8 cellular contexts compared by ENCODE assay signal in genomic region chr1:165369255-165369848, GRCh38. TPM values are rescaled to one million over a fixed set of nuclear protein-coding genes. Genes with fewer than 3 reads are reported as not detected.
DNase-seq lines count a peak whose midpoint lies in the region; ATAC-seq and TF ChIP-seq lines count a peak whose summit lies in the region.

No MANE protein-coding gene starts in this region.

- POLR2A ChIA-PET in RWPE1 (lab: Yijun Ruan, JAX; ENCODE audit: low non-redundant PET): no interaction called here

- no peak overlapping the region for H3K4me3 Mint-ChIP-seq in activated naive CD8-positive, alpha-beta T cell treated with anti-CD3 and anti-CD28 coated beads, Interleukin-2, amount 50 U/mL, for 24 hours

- no peak for TF ChIP-seq POLR2A in spleen (IDR thresholded peaks at IDR 0.05)

- peaks cover 62% of the 10 kb centered on the region for H3K4me1 ChIP-seq in BLaER1
- H3K4me1 ChIP-seq in right atrium auricular region: peaks cover 0 to 11% of the 10 kb centered on the region in 2 donors
- H3K4me1 ChIP-seq in spleen: peaks cover 0 to 24% (median 13%) of the 10 kb centered on the region in 6 donors

- no peak overlapping the region for H3K9ac ChIP-seq in BLaER1

- intact Hi-C loops in spleen (cut with DNase I; ENCODE audit: low total_unique reads): no loop called here

- H3K4me1 Mint-ChIP-seq in activated naive CD8-positive, alpha-beta T cell treated with anti-CD3 and anti-CD28 coated beads, Interleukin-2, amount 50 U/mL, for 24 hours: no peaks in the 10 kb centered on the region

- peak overlapping the region; percentile 91 for H3K4me2 ChIP-seq in BLaER1

- H3K36me3 ChIP-seq in BLaER1 (no peaks in the 10 kb centered on the region), right atrium auricular region (no peaks in the 10 kb centered on the region), spleen (no peaks in the 10 kb centered on the region)

- H3K27ac ChIP-seq in BLaER1 (no peak overlapping the region), RWPE1 (no peak overlapping the region), right atrium auricular region (no peak overlapping the region), spleen (no peak overlapping the region)

- ATAC-seq in GM18519 (IDR thresholded peaks at IDR 0.05; ENCODE audit: low FRiP score, unreplicated experiment) (peak; percentile 59), HG03520 (IDR thresholded peaks at IDR 0.05; ENCODE audit: unreplicated experiment) (peak; percentile 66)
- ATAC-seq in activated naive CD8-positive, alpha-beta T cell treated with anti-CD3 and anti-CD28 coated beads, Interleukin-2, amount 50 U/mL, for 24 hours: no peak

- no peaks in the 10 kb centered on the region for H4K20me1 ChIP-seq in BLaER1

- no peaks in the 10 kb centered on the region for H3K9me3 Mint-ChIP-seq in activated naive CD8-positive, alpha-beta T cell treated with anti-CD3 and anti-CD28 coated beads, Interleukin-2, amount 50 U/mL, for 24 hours

- no peaks in the 10 kb centered on the region for H3K27me3 ChIP-seq in BLaER1
- no peaks in the 10 kb centered on the region for H3K27me3 ChIP-seq in right atrium auricular region
- peaks cover 0 to 89% (median 12%) of the 10 kb centered on the region in 7 donors for H3K27me3 ChIP-seq in spleen (replicated peaks in 1 of 7)

- H3K27ac Mint-ChIP-seq in activated naive CD8-positive, alpha-beta T cell treated with anti-CD3 and anti-CD28 coated beads, Interleukin-2, amount 50 U/mL, for 24 hours: no peak overlapping the region

- DNase-seq in RWPE1 (ENCODE audit: low spot score): peak; percentile 46
- peak; percentile 67 for DNase-seq in activated naive CD8-positive, alpha-beta T cell treated with anti-CD3 and anti-CD28 coated beads, Interleukin-2, amount 50 U/mL, for 24 hours
- DNase-seq in right atrium auricular region (ENCODE audit: low spot score): no peak
- DNase-seq in spleen: peak; percentile 81
- DNase-seq in NCI-H2171 (lab: John Stamatoyannopoulos, UW): no peak

- H3K27me3 Mint-ChIP-seq in activated naive CD8-positive, alpha-beta T cell treated with anti-CD3 and anti-CD28 coated beads, Interleukin-2, amount 50 U/mL, for 24 hours: peaks cover 79% of the 10 kb centered on the region

- no peaks in the 10 kb centered on the region for H3K36me3 Mint-ChIP-seq in activated naive CD8-positive, alpha-beta T cell treated with anti-CD3 and anti-CD28 coated beads, Interleukin-2, amount 50 U/mL, for 24 hours (ENCODE audit: low read depth)

- WGBS in spleen, 5 donors: 16 to 20% (median 19%) methylated on average over 9 of the region's 9 CpGs

- H3K9me3 ChIP-seq in BLaER1 (no peaks in the 10 kb centered on the region), right atrium auricular region (no peaks in the 10 kb centered on the region), spleen (no peaks in the 10 kb centered on the region)

- CTCF ChIA-PET in RWPE1 (lab: Yijun Ruan, JAX): interaction anchor here (0.6 to 1.9 kb wide), 14 partner anchors 14 to 1266 kb away, joined by 3 to 7 read pairs (median 3); no protein-coding TSS in a partner anchor

- no peak overlapping the region for H3K4me3 ChIP-seq in BLaER1
- H3K4me3 ChIP-seq in right atrium auricular region: no peak overlapping the region
- no peak overlapping the region for H3K4me3 ChIP-seq in spleen

- peak; percentile 84 for TF ChIP-seq CTCF in RWPE1 (conservative IDR thresholded peaks at IDR 0.05; ENCODE audit: low read depth)
- TF ChIP-seq CTCF in right atrium auricular region (IDR thresholded peaks at IDR 0.05): peak; percentile 77 to 93
- peak in 9 of 11 experiments; percentile 51 to 87 (median 80) for TF ChIP-seq CTCF in spleen (IDR thresholded peaks at IDR 0.05 in 8 of 11, conservative IDR thresholded peaks at IDR 0.05 in 3 of 11)

RNA-seq across cellular contexts. Expression of gene LMX1A, which starts 12.8 kb away (rescaled TPM):
- not detected for total RNA-seq in right atrium auricular region
- total RNA-seq in spleen: not detected
- polyA plus RNA-seq in spleen: not detected

Comparison
In these comparisons a context has a peak if more than half of its experiments do, and no peak if none do; other contexts are left out.
1. DNase-seq: peak in RWPE1 (single experiment), activated naive CD8-positive, alpha-beta T cell treated with anti-CD3 and anti-CD28 coated beads, Interleukin-2, amount 50 U/mL, for 24 hours (single experiment) and spleen (single experiment); none in right atrium auricular region (single experiment) and NCI-H2171 (single experiment).
2. Peak in every context shown above with its lines, with median percentiles within 50 percentile points of each other: CTCF ChIP-seq.